Comparison of ENCODE assay signal across 1 cellular context in genomic region chr6:41374618-41375590, GRCh38.
A peak's percentile ranks its signal among the peaks of the same experiment; 100 is the strongest.
TF ChIP-seq lines count a peak whose summit lies in the region.

No MANE protein-coding gene starts in this region.

TF ChIP-seq in GM23338, 12 proteins besides CTCF, POLR2A, EP300 and RAD21 (continued from another document):
- TF ChIP-seq ZNF462 (CRISPR knock-in tag; IDR thresholded peaks at IDR 0.05) (no peak), EZH2 (IDR thresholded peaks at IDR 0.05; ENCODE audit: low read depth, unreplicated experiment) (peak; percentile 84), NANOG (IDR thresholded peaks at IDR 0.05; ENCODE audit: borderline replicate concordance) (no peak), CREB1 (CRISPR knock-in tag; IDR thresholded peaks at IDR 0.05; ENCODE audit: low read depth) (no peak), ETS1 (IDR thresholded peaks at IDR 0.05) (no peak), ZNF114 (CRISPR knock-in tag; IDR thresholded peaks at IDR 0.05) (no peak), STAT1 (IDR thresholded peaks at IDR 0.05; ENCODE audit: unreplicated experiment) (no peak), JUNB (IDR thresholded peaks at IDR 0.05; ENCODE audit: unreplicated experiment) (no peak)
